ENCODE assay signal across 17 cellular contexts in the genomic region with DNA sequence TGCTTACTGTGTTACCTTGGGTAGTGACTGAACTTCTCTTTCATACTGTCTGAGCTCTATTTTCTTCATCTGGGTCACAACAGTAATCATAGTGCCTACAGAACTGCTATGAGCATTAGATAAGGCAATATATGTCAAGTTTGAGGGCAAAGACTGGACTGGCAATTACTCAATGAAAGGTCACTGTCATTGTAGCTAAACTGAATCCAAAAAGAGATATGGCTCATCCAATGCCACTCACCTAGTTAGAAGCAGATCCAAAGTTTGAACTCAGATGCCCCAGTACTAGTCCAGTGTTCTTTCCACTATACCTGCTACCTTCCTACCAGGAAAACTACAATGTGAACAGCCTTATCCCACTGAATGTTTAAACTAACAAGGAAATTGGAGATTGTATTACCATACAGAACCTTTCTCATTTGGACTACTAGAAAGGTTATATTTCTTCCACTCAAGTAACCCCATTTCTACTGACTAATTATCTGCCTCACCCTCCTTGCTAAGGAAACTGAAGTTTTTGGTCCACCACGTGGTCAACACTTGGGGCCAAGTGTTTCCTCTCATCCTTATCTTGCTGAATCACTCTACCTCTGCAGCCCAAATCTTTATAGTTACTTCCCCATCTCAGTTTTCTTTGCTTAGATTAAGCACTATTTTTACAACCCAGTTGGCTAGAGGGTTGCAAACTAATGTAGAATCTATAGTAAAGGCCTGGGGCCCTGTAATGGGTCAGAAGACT.
A peak's percentile ranks its signal among the peaks of the same experiment; 100 is the strongest.
DNase-seq lines count a peak whose midpoint lies in the region; ATAC-seq and TF ChIP-seq lines count a peak whose summit lies in the region.
"Had no signal": no experiment of that assay in that cellular context is flagged by ENCODE, and none has a peak within 500 bp of the region (broad histone marks: within the 10 kb centered on the region; RNA-seq: fewer than 3 reads in every experiment).

No MANE protein-coding gene starts in this region.

- no peaks in the 10 kb centered on the region for H3K79me1 ChIP-seq in IMR-90 (ENCODE audit: low read depth in 1 of 2, low read length in 2 of 2)

- no peak overlapping the region for H3K14ac ChIP-seq in IMR-90 (replicated peaks; ENCODE audit: low read depth, low read length)

- no peak overlapping the region for H3K4ac ChIP-seq in IMR-90 (ENCODE audit: low read depth, low read length)

- H4K8ac ChIP-seq in IMR-90 (ENCODE audit: low read depth in 2 of 2, low read length in 2 of 2) = no peak overlapping the region

- peak overlapping the region; percentile 4 for H3K27ac Mint-ChIP-seq in activated CD8-positive, alpha-beta T cell treated with anti-CD3 and anti-CD28 coated beads, Interleukin-2, amount 10 ng/mL, durations not matched to agents 7 days and 5 days
- H3K27ac Mint-ChIP-seq: activated T-helper 1 cell treated with anti-CD3 and anti-CD28 coated beads, Interleukin-12 subunit alpha, Interleukin-12 subunit beta, Interleukin-2, Interleukin-4 antibody, amounts not matched to agents 30 ng/mL and 10 ng/mL and 1 ng/mL, durations not matched to agents 14 hours and 24 hours and 36 hours; naive thymus-derived CD8-positive, alpha-beta T cell had no signal

- H3K4me2 ChIP-seq in IMR-90 (ENCODE audit: low read depth, low read length) = no peak overlapping the region

- no peak overlapping the region for H3K4me3 Mint-ChIP-seq in activated CD8-positive, alpha-beta T cell treated with anti-CD3 and anti-CD28 coated beads, Interleukin-2, amount 10 ng/mL, durations not matched to agents 7 days and 5 days
- H3K4me3 Mint-ChIP-seq: activated T-helper 1 cell treated with anti-CD3 and anti-CD28 coated beads, Interleukin-12 subunit alpha, Interleukin-12 subunit beta, Interleukin-2, Interleukin-4 antibody, amounts not matched to agents 30 ng/mL and 10 ng/mL and 1 ng/mL, durations not matched to agents 14 hours and 24 hours and 36 hours; naive thymus-derived CD8-positive, alpha-beta T cell had no signal

- no peak overlapping the region for H3K9ac ChIP-seq in IMR-90 (ENCODE audit: low read depth, low read length)

- H3K27ac ChIP-seq in IMR-90 (ENCODE audit: insufficient read depth, low read length) = no peak overlapping the region
- H3K27ac ChIP-seq in neutrophil = peak overlapping the region; percentile 91
- H3K27ac ChIP-seq: ascending aorta, coronary artery had no signal

- H3K27me3 Mint-ChIP-seq in activated CD8-positive, alpha-beta T cell treated with anti-CD3 and anti-CD28 coated beads, Interleukin-2, amount 10 ng/mL, durations not matched to agents 7 days and 5 days (ENCODE audit: low read depth) = no peaks in the 10 kb centered on the region
- H3K27me3 Mint-ChIP-seq: naive thymus-derived CD8-positive, alpha-beta T cell had no signal

- H2AK9ac ChIP-seq in IMR-90 (replicated peaks; ENCODE audit: low read depth, low read length, poor library complexity) = no peak overlapping the region

- no peak overlapping the region for H4K5ac ChIP-seq in IMR-90 (ENCODE audit: low read depth, low read length)

- no peak overlapping the region for H2BK5ac ChIP-seq in IMR-90 (ENCODE audit: low read depth, low read length, poor library complexity, severe bottlenecking)

- TF ChIP-seq CTCF in IMR-90 (conservative IDR thresholded peaks at IDR 0.05; ENCODE audit: low read depth, low read length) (no peak), neutrophil (IDR thresholded peaks at IDR 0.05) (no peak), GM20000 (IDR thresholded peaks at IDR 0.05; ENCODE audit: extremely low read depth, missing control alignments) (no peak)

- no peak overlapping the region for H3K56ac ChIP-seq in IMR-90 (ENCODE audit: extremely low read depth, insufficient read depth, low read length)

- ATAC-seq in IMR-90 (ENCODE audit: low read depth) = no peak
- peak; percentile 32 for ATAC-seq in activated CD8-positive, alpha-beta T cell treated with anti-CD3 and anti-CD28 coated beads, Interleukin-2, amount 10 ng/mL, durations not matched to agents 7 days and 5 days
- ATAC-seq: heart left ventricle; naive thymus-derived CD8-positive, alpha-beta T cell had no signal

- H3K4me1 ChIP-seq in IMR-90 (ENCODE audit: control insufficient read depth, insufficient read depth, low read length) (peaks cover 15% of the 10 kb centered on the region), neutrophil (ENCODE audit: control insufficient read depth in 1 of 2, insufficient read depth in 1 of 2, low read depth in 1 of 2, low read length in 1 of 2) (peaks cover 84 to 94% of the 10 kb centered on the region in 2 experiments)
- H3K4me1 ChIP-seq: ascending aorta had no signal

- no peak for TF ChIP-seq RAD21 in IMR-90 (IDR thresholded peaks at IDR 0.05; ENCODE audit: low read length)

- H3K23ac ChIP-seq in IMR-90 (ENCODE audit: low read depth, low read length) = no peak overlapping the region

- no peak overlapping the region for H2AK5ac ChIP-seq in IMR-90 (ENCODE audit: low read depth, low read length)

- POLR2A ChIA-PET in IMR-90 (lab: Charles Lee; ENCODE audit: unreplicated experiment) = no interaction called here
- POLR2A ChIA-PET in activated CD8-positive, alpha-beta T cell treated with anti-CD3 and anti-CD28 coated beads, Interleukin-2, amount 10 ng/mL, durations not matched to agents 7 days and 5 days (lab: Charles Lee) = no interaction called here

- no peak overlapping the region for H2AFZ ChIP-seq in IMR-90 (replicated peaks; ENCODE audit: low read length, poor library complexity)

- H3K18ac ChIP-seq in IMR-90 (ENCODE audit: low read depth, low read length) = no peak overlapping the region

- no peaks in the 10 kb centered on the region for H3K9me3 Mint-ChIP-seq in activated CD8-positive, alpha-beta T cell treated with anti-CD3 and anti-CD28 coated beads, Interleukin-2, amount 10 ng/mL, durations not matched to agents 7 days and 5 days (ENCODE audit: insufficient read depth)
- H3K9me3 Mint-ChIP-seq: naive thymus-derived CD8-positive, alpha-beta T cell had no signal

- TF ChIP-seq POLR2A in IMR-90 (IDR thresholded peaks at IDR 0.05; ENCODE audit: low read depth, low read length) = no peak

- H3K36me3 ChIP-seq in IMR-90 (ENCODE audit: control insufficient read depth, insufficient read depth, low read length) (no peaks in the 10 kb centered on the region), neutrophil (no peaks in the 10 kb centered on the region), H7 (replicated peaks; ENCODE audit: control insufficient read depth, insufficient read depth, low read length) (no peaks in the 10 kb centered on the region)
- H3K36me3 ChIP-seq: ascending aorta, heart left ventricle, upper lobe of left lung had no signal

- H4K91ac ChIP-seq in IMR-90 (ENCODE audit: insufficient read depth, low read depth, low read length) = no peak overlapping the region

- H3K4me3 ChIP-seq in IMR-90 (ENCODE audit: insufficient read depth, low read depth, low read length) (no peak overlapping the region), neutrophil (ENCODE audit: low read depth in 1 of 2, low read length in 1 of 2) (peak overlapping the region in 1 of 2 experiments; percentile 37), H7 (ENCODE audit: insufficient read depth, low read depth, low read length) (no peak overlapping the region)
- H3K4me3 ChIP-seq: ascending aorta, coronary artery, heart left ventricle, upper lobe of left lung had no signal

- peak overlapping the region; percentile 14; the same call in 1 of the 2 replicates for H2BK20ac ChIP-seq in IMR-90 (ENCODE audit: low read depth, low read length)

- H3K9me1 ChIP-seq in IMR-90 (ENCODE audit: insufficient read depth, low read length) = peaks cover 14% of the 10 kb centered on the region

- dilution Hi-C loops in IMR-90 (cut with HindIII; ENCODE audit: low sequenced_read_pairs, unreplicated experiment) = no loop called here

- CTCF ChIA-PET in IMR-90 (lab: Yijun Ruan, JAX) = no interaction called here
- CTCF ChIA-PET in activated CD8-positive, alpha-beta T cell treated with anti-CD3 and anti-CD28 coated beads, Interleukin-2, amount 10 ng/mL, durations not matched to agents 7 days and 5 days (lab: Charles Lee) = no interaction called here

- intact Hi-C loops in IMR-90 (cut with micrococcal nuclease) = no loop called here

- H2BK120ac ChIP-seq in IMR-90 (ENCODE audit: low read depth, low read length) = no peak overlapping the region

- DNase-seq in IMR-90 = peak; percentile 11
- peak; percentile 93 to 99 for DNase-seq in NOMO-1 (lab: John Stamatoyannopoulos, UW; ENCODE audit: unreplicated experiment in 2 of 2)
- DNase-seq in activated CD8-positive, alpha-beta T cell treated with anti-CD3 and anti-CD28 coated beads, Interleukin-2, amount 10 ng/mL, durations not matched to agents 7 days and 5 days = peak; percentile 43
- no peak for DNase-seq in HK-2 (ENCODE audit: unreplicated experiment)
- no peak for DNase-seq in H7
- no peak for DNase-seq in GM20000 (ENCODE audit: low spot score)
- DNase-seq: activated CD4-positive, alpha-beta T cell treated with anti-CD3 and anti-CD28 coated beads for 4 hours; erythroblast; heart left ventricle; MM.1S; naive thymus-derived CD8-positive, alpha-beta T cell; NCI-H2171 had no signal

- no peak overlapping the region for H2BK15ac ChIP-seq in IMR-90 (ENCODE audit: low read depth, low read length)

- H3K9me3 ChIP-seq in IMR-90 (ENCODE audit: control insufficient read depth, insufficient read depth, low read length) = no peaks in the 10 kb centered on the region
- no peaks in the 10 kb centered on the region for H3K9me3 ChIP-seq in neutrophil
- H3K9me3 ChIP-seq: ascending aorta, heart left ventricle, upper lobe of left lung had no signal

- no TSS peak for BruUV-seq in IMR-90 (replicated peaks; lab: Mats Ljungman, UMichigan)

- WGBS in IMR-90 (ENCODE audit: extremely low coverage in 2 of 2, insufficient read length in 1 of 2), 2 experiments = 57% methylated on average over 1 of the region's 1 CpG; no CpG with 5 or more reads in 1 of the 2 experiments

- peaks cover 18% of the 10 kb centered on the region for H3K36me3 Mint-ChIP-seq in activated CD8-positive, alpha-beta T cell treated with anti-CD3 and anti-CD28 coated beads, Interleukin-2, amount 10 ng/mL, durations not matched to agents 7 days and 5 days (ENCODE audit: low read depth)
- H3K36me3 Mint-ChIP-seq: naive thymus-derived CD8-positive, alpha-beta T cell had no signal

- peaks cover 5% of the 10 kb centered on the region; the same call in 1 of the 2 replicates for H4K20me1 ChIP-seq in IMR-90 (ENCODE audit: insufficient read depth, low read length)

- in situ Hi-C loops in IMR-90 (cut with MboI; ENCODE audit: low sequenced_read_pairs) = no loop called here

- no peaks in the 10 kb centered on the region for H3K27me3 ChIP-seq in IMR-90 (ENCODE audit: control insufficient read depth, insufficient read depth, low read length)
- no peaks in the 10 kb centered on the region for H3K27me3 ChIP-seq in neutrophil
- no peaks in the 10 kb centered on the region for H3K27me3 ChIP-seq in H7 (ENCODE audit: control insufficient read depth, insufficient read depth, low read length)
- H3K27me3 ChIP-seq: ascending aorta, heart left ventricle, upper lobe of left lung had no signal

- H3K4me1 Mint-ChIP-seq in activated CD8-positive, alpha-beta T cell treated with anti-CD3 and anti-CD28 coated beads, Interleukin-2, amount 10 ng/mL, durations not matched to agents 7 days and 5 days (ENCODE audit: low read depth) = peaks cover 74% of the 10 kb centered on the region

Comparison
In these comparisons a context has a peak if more than half of its experiments do, and no peak if none do; other contexts are left out.
1. DNase-seq: peak in IMR-90 (single experiment), NOMO-1 (2 of 2) and activated CD8-positive, alpha-beta T cell treated with anti-CD3 and anti-CD28 coated beads, Interleukin-2, amount 10 ng/mL, durations not matched to agents 7 days and 5 days (single experiment); none in HK-2 (single experiment), H7 (single experiment) and GM20000 (single experiment).